ENCODE assay signal across 37 cellular contexts in genomic region chr7:128391805-128392204, GRCh38. TPM values are rescaled to one million over a fixed set of nuclear protein-coding genes. Genes with fewer than 3 reads are reported as not detected.
"Had no signal": no experiment of that assay in that cellular context is flagged by ENCODE, and none has a peak within 500 bp of the region (broad histone marks: within the 10 kb centered on the region; RNA-seq: fewer than 3 reads in every experiment).

No MANE protein-coding gene starts in this region.

- H3K9ac ChIP-seq: KMS-11 had no signal

- H3K36me3 ChIP-seq: cardiac muscle cell had no signal

- ATAC-seq: activated T-cell treated with anti-CD3 and anti-CD28 coated beads, Interleukin-2, amount 50 U/mL, for 72 hours; activated T-helper 17 cell treated with anti-CD3 and anti-CD28 coated beads, Interleukin-2, amount 50 U/mL, for 72 hours; T-cell had no signal

- H3K4me2 ChIP-seq: KMS-11, PC-9 had no signal

- H3K27me3 ChIP-seq: ascending aorta, cardiac muscle cell, SJCRH30 had no signal

- H3K9me3 ChIP-seq: ascending aorta, SJCRH30 had no signal

- H3K4me3 ChIP-seq: ascending aorta, cardiac muscle cell, PC-9, SJCRH30, SK-N-MC had no signal

- DNase-seq: activated B cell treated with CpG ODN at 0.5 μM for 24 hours; activated CD4-positive, alpha-beta memory T cell treated with anti-CD3 and anti-CD28 coated beads for 36 hours; activated CD4-positive, alpha-beta T cell treated with anti-CD3 and anti-CD28 coated beads for 4 hours; activated CD4-positive, alpha-beta T cell treated with anti-CD3 and anti-CD28 coated beads, Interleukin-2, amount 50 U/mL, for 1 hour; activated CD4-positive, CD25-positive, alpha-beta regulatory T cell treated with anti-CD3 and anti-CD28 coated beads, Interleukin-2, amount 50 U/mL, for 72 hours; activated CD8-positive, alpha-beta memory T cell treated with anti-CD3 and anti-CD28 coated beads, Interleukin-2, amount 50 U/mL, for 4 hours; activated effector memory CD4-positive, alpha-beta T cell treated with anti-CD3 and anti-CD28 coated beads, Interleukin-2, amount 50 U/mL, for 16 hours; activated naive CD4-positive, alpha-beta T cell; activated naive CD4-positive, alpha-beta T cell treated with anti-CD3 and anti-CD28 coated beads, Interleukin-2, amount 50 U/mL, for 16 hours; activated naive CD8-positive, alpha-beta T cell treated with anti-CD3 and anti-CD28 coated beads for 36 hours; activated T-cell treated with anti-CD3 and anti-CD28 coated beads for 4 hours; activated T-cell treated with anti-CD3 and anti-CD28 coated beads, Interleukin-2, amount 50 U/mL, for 72 hours; amniotic stem cell; MM.1S; MV-4-11; NCI-H1092; NCI-H1436 treated with DMSO at 0.1 percent for 48 hours; NCI-H1694 treated with DMSO at 0.1 percent for 48 hours; NCI-H2029; NCI-H510A; NCI-H526; NCI-H748 treated with DMSO at 0.1 percent for 48 hours; NK-92 treated with Interleukin-12 subunit alpha and Interleukin-12 subunit beta, amount 100 ng/mL, for 24 hours; PC-9; Right ventricle myocardium superior; SJCRH30; T-cell; T-helper 2 cell; T-helper 9 cell had no signal

- H2AFZ ChIP-seq: PC-9 had no signal

- FAIRE-seq: RCC 7860 had no signal

- H3K4me1 ChIP-seq: ascending aorta, SJCRH30 had no signal

- H3K27ac ChIP-seq: ascending aorta, cardiac muscle cell, KMS-11, PC-9, SJCRH30, SK-N-MC, VCaP had no signal

RNA-seq across cellular contexts. Expression of gene PRRT4, which starts 30.3 kb away (rescaled TPM):
- total RNA-seq: activated B cell treated with CpG ODN at 0.5 μM for 24 hours, OCI-LY7 had no signal
